ENCODE assay signal across 26 cellular contexts in genomic region chr13:106851251-106851650, GRCh38.
DNase-seq lines count a peak whose midpoint lies in the region; TF ChIP-seq lines count a peak whose summit lies in the region.
"Had no signal": no experiment of that assay in that cellular context is flagged by ENCODE, and none has a peak within 500 bp of the region (broad histone marks: within the 10 kb centered on the region; RNA-seq: fewer than 3 reads in every experiment).

No MANE protein-coding gene starts in this region.

- no peaks in the 10 kb centered on the region for H3K4me1 ChIP-seq in trophoblast cell (ENCODE audit: control insufficient read depth in 1 of 2, insufficient read depth in 2 of 2, low read length in 2 of 2)
- H3K4me1 ChIP-seq: BLaER1 treated with 17β-estradiol and CSF1 and Interleukin-3, amounts not matched to agents 10 nM and 100 nM; psoas muscle; tibial artery had no signal

- H3K18ac ChIP-seq in trophoblast cell (ENCODE audit: low read length), result no peak overlapping the region

- no CpG with 5 or more reads among the region's 5 CpGs for WGBS in trophoblast cell (ENCODE audit: extremely low coverage, insufficient coverage, insufficient read length)

- no peak overlapping the region for H3K4me3 ChIP-seq in fibroblast of mammary gland (ENCODE audit: control insufficient read depth, low read depth, low read length)
- peak overlapping the region; percentile 20 for H3K4me3 ChIP-seq in trophoblast cell (ENCODE audit: low read depth, low read length)
- H3K4me3 ChIP-seq: BLaER1 treated with 17β-estradiol and CSF1 and Interleukin-3, amounts not matched to agents 10 nM and 100 nM; cardiac muscle cell; lung; psoas muscle; tibial artery had no signal

- H3K27me3 Mint-ChIP-seq in type B pancreatic cell (no peaks in the 10 kb centered on the region), immature natural killer cell (ENCODE audit: low read depth in 3 of 3) (peaks cover 2 to 7% (median 3%) of the 10 kb centered on the region in 3 donors), mesothelial cell of epicardium (ENCODE audit: low read depth) (no peaks in the 10 kb centered on the region)
- H3K27me3 Mint-ChIP-seq: activated CD4-positive, alpha-beta memory T cell treated with anti-CD3 and anti-CD28 coated beads, Interleukin-2, amount 10 ng/mL, durations not matched to agents 7 days and 5 days had no signal

- no peaks in the 10 kb centered on the region for H3K9me3 ChIP-seq in trophoblast cell (ENCODE audit: insufficient read depth, low read depth, low read length)
- H3K9me3 ChIP-seq: psoas muscle, tibial artery had no signal

- no peak overlapping the region for H4K91ac ChIP-seq in trophoblast cell (ENCODE audit: low read depth, low read length)

- TF ChIP-seq CTCF in fibroblast of mammary gland (conservative IDR thresholded peaks at IDR 0.05; ENCODE audit: control insufficient read depth, insufficient read depth, low read depth, low read length), result no peak
- no peak for TF ChIP-seq CTCF in type B pancreatic cell (conservative IDR thresholded peaks at IDR 0.05)
- TF ChIP-seq CTCF in mesothelial cell of epicardium (IDR thresholded peaks at IDR 0.05; ENCODE audit: unreplicated experiment), result no peak

- no peak overlapping the region for H2AK5ac ChIP-seq in trophoblast cell (ENCODE audit: low read length)

- no peak overlapping the region for H3K4ac ChIP-seq in trophoblast cell (ENCODE audit: low read depth, low read length)

- H3K23ac ChIP-seq in trophoblast cell (ENCODE audit: low read length), result no peak overlapping the region

- H3K4me3 Mint-ChIP-seq in type B pancreatic cell (no peak overlapping the region), immature natural killer cell (no peak overlapping the region), mesothelial cell of epicardium (no peak overlapping the region)
- H3K4me3 Mint-ChIP-seq: activated CD4-positive, alpha-beta memory T cell treated with anti-CD3 and anti-CD28 coated beads, Interleukin-2, amount 10 ng/mL, durations not matched to agents 7 days and 5 days had no signal

- no peaks in the 10 kb centered on the region for H3K36me3 ChIP-seq in trophoblast cell (ENCODE audit: control insufficient read depth in 1 of 2, insufficient read depth in 2 of 2, low read length in 2 of 2)
- H3K36me3 ChIP-seq: BLaER1 treated with 17β-estradiol and CSF1 and Interleukin-3, amounts not matched to agents 10 nM and 100 nM; cardiac muscle cell; tibial artery had no signal

- no peak overlapping the region for H2BK120ac ChIP-seq in trophoblast cell (ENCODE audit: insufficient read depth, low read length, poor library complexity)

- no peak overlapping the region for H4K8ac ChIP-seq in trophoblast cell (ENCODE audit: low read depth, low read length)

- H3K9me3 Mint-ChIP-seq in type B pancreatic cell (peaks cover 2% of the 10 kb centered on the region), immature natural killer cell (peaks cover 0 to 10% (median 4%) of the 10 kb centered on the region in 6 donors), mesothelial cell of epicardium (peaks cover 3% of the 10 kb centered on the region)
- H3K9me3 Mint-ChIP-seq: activated CD4-positive, alpha-beta memory T cell treated with anti-CD3 and anti-CD28 coated beads, Interleukin-2, amount 10 ng/mL, durations not matched to agents 7 days and 5 days had no signal

- H3K79me1 ChIP-seq in trophoblast cell (ENCODE audit: low read length), result peaks cover 2% of the 10 kb centered on the region

- H3K14ac ChIP-seq in trophoblast cell (ENCODE audit: low read length), result no peak overlapping the region

- H2BK12ac ChIP-seq in trophoblast cell (ENCODE audit: low read length), result no peak overlapping the region

- H3K4me2 ChIP-seq in trophoblast cell (ENCODE audit: low read length), result no peak overlapping the region
- H3K4me2 ChIP-seq: BLaER1 treated with 17β-estradiol and CSF1 and Interleukin-3, amounts not matched to agents 10 nM and 100 nM had no signal

- H3K36me3 Mint-ChIP-seq in type B pancreatic cell (no peaks in the 10 kb centered on the region), immature natural killer cell (no peaks in the 10 kb centered on the region), mesothelial cell of epicardium (no peaks in the 10 kb centered on the region)

- H3K4me1 Mint-ChIP-seq in type B pancreatic cell (ENCODE audit: unreplicated experiment) (peaks cover 3% of the 10 kb centered on the region), immature natural killer cell (no peaks in the 10 kb centered on the region), mesothelial cell of epicardium (peaks cover 21% of the 10 kb centered on the region)
- H3K4me1 Mint-ChIP-seq: activated CD4-positive, alpha-beta memory T cell treated with anti-CD3 and anti-CD28 coated beads, Interleukin-2, amount 10 ng/mL, durations not matched to agents 7 days and 5 days had no signal

- DNase-seq in ELR (ENCODE audit: low read depth) (peak; percentile 0), RKO (ENCODE audit: low spot score) (peak; percentile 70), fibroblast of mammary gland (ENCODE audit: low read depth) (peak; percentile 21), trophoblast cell (peak in 1 of 2 donors; percentile 22), type B pancreatic cell (ENCODE audit: extremely low spot score, unreplicated experiment) (no peak), immature natural killer cell (no peak), mesothelial cell of epicardium (ENCODE audit: low spot score in 2 of 2, unreplicated experiment in 2 of 2) (no peak)
- no peak for DNase-seq in activated CD8-positive, alpha-beta memory T cell treated with anti-CD3 and anti-CD28 coated beads, Interleukin-2, amount 50 U/mL, for 4 hours
- DNase-seq: activated CD4-positive, alpha-beta memory T cell treated with anti-CD3 and anti-CD28 coated beads, Interleukin-2, amount 10 ng/mL, durations not matched to agents 7 days and 5 days; activated gamma-delta T cell treated with Interleukin-2 at 50 U/mL for 16 hours; activated T-cell treated with anti-CD3 and anti-CD28 coated beads for 4 hours; Calu3; GOT3; hypothalamus; kidney; NCI-H146; NCI-H2171 treated with DMSO at 0.1 percent for 48 hours; NCI-H526; psoas muscle; small intestine; stimulated activated CD4-positive, alpha-beta T cell treated with anti-CD3 and anti-CD28 coated beads, Interleukin-4, amount 100 ng/mL, for 1 hour; stimulated activated naive CD4-positive, alpha-beta T cell treated with Interleukin-2 at 50 U/mL for 16 hours; tibial artery had no signal

- H3K27me3 ChIP-seq in trophoblast cell (ENCODE audit: insufficient read depth, low read length), result no peaks in the 10 kb centered on the region
- H3K27me3 ChIP-seq: BLaER1 treated with 17β-estradiol and CSF1 and Interleukin-3, amounts not matched to agents 10 nM and 100 nM; cardiac muscle cell; tibial artery had no signal

- no peak overlapping the region for H4K12ac ChIP-seq in trophoblast cell (ENCODE audit: low read depth, low read length)

- H3K27ac Mint-ChIP-seq in type B pancreatic cell, result no peak overlapping the region
- no peak overlapping the region for H3K27ac Mint-ChIP-seq in immature natural killer cell
- H3K27ac Mint-ChIP-seq in mesothelial cell of epicardium, result no peak overlapping the region
- H3K27ac Mint-ChIP-seq: activated CD4-positive, alpha-beta memory T cell treated with anti-CD3 and anti-CD28 coated beads, Interleukin-2, amount 10 ng/mL, durations not matched to agents 7 days and 5 days had no signal

- no peak overlapping the region for H3K27ac ChIP-seq in trophoblast cell (ENCODE audit: low read depth, low read length)
- H3K27ac ChIP-seq: BLaER1 treated with 17β-estradiol and CSF1 and Interleukin-3, amounts not matched to agents 10 nM and 100 nM; cardiac muscle cell; psoas muscle; tibial artery had no signal

- H2AFZ ChIP-seq in trophoblast cell (ENCODE audit: insufficient read depth, low read length, poor library complexity), result no peak overlapping the region

- no peak overlapping the region for H2BK5ac ChIP-seq in trophoblast cell (ENCODE audit: low read depth, low read length, poor library complexity)

- no peak overlapping the region for H3K9ac ChIP-seq in trophoblast cell (ENCODE audit: low read length)
- H3K9ac ChIP-seq: BLaER1 treated with 17β-estradiol and CSF1 and Interleukin-3, amounts not matched to agents 10 nM and 100 nM had no signal

- no peaks in the 10 kb centered on the region for H3K79me2 ChIP-seq in trophoblast cell (ENCODE audit: control insufficient read depth, insufficient read depth, low read length, poor library complexity)

Comparison
In these comparisons a context has a peak if more than half of its experiments do, and no peak if none do; other contexts are left out.
1. DNase-seq: peak in ELR (single experiment), RKO (single experiment) and fibroblast of mammary gland (single experiment); none in activated CD8-positive, alpha-beta memory T cell treated with anti-CD3 and anti-CD28 coated beads, Interleukin-2, amount 50 U/mL, for 4 hours (single experiment), type B pancreatic cell (single experiment), immature natural killer cell (0 of 3) and mesothelial cell of epicardium (0 of 2).